ENCODE assay signal across 1 cellular context in the genomic region with DNA sequence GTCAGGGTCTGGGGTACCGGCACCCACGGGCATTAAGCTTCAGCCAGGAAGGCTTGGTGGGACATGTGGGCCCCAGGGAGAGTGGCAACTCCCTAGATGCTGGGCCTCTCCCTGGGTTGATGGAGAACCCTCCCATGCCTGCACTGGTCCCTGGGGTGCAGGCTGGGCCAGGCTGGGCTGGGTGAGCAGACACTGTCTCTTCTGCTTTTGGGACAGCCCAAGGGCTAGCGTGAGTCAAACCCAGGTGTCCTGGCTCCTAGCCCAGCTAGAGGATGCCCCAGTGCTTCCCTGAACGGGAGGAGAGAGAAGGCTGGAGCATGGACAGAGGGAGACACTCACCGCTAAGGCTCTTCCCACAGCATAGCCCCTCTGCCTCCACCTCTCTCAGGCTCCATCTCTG.
TF ChIP-seq lines count a peak whose summit lies in the region.

No MANE protein-coding gene starts in this region.

TF ChIP-seq in H1, 55 proteins besides CTCF, POLR2A, EP300 and RAD21:
- TF ChIP-seq RFX5 (IDR thresholded peaks at IDR 0.05; ENCODE audit: borderline replicate concordance, low read depth, low read length) (no peak), KDM5A (IDR thresholded peaks at IDR 0.05; ENCODE audit: low read length) (no peak), YY1 (IDR thresholded peaks at IDR 0.05; ENCODE audit: low read depth, low read length) (no peak), TAF7 (optimal IDR thresholded peaks at IDR 0.05; ENCODE audit: borderline replicate concordance, low read depth, low read length) (no peak), TEAD4 (IDR thresholded peaks at IDR 0.05; ENCODE audit: low read depth, low read length) (no peak), KDM1A (IDR thresholded peaks at IDR 0.05; ENCODE audit: borderline replicate concordance, low read length) (no peak), TBP (IDR thresholded peaks at IDR 0.05; ENCODE audit: low read depth, low read length) (no peak), CEBPB (IDR thresholded peaks at IDR 0.05; ENCODE audit: low read depth, low read length) (no peak), ASH2L (IDR thresholded peaks at IDR 0.05; ENCODE audit: low read length) (no peak), SUZ12 (IDR thresholded peaks at IDR 0.05; ENCODE audit: low read length) (no peak), JUND (IDR thresholded peaks at IDR 0.05; ENCODE audit: low read length) (no peak), SP2 (IDR thresholded peaks at IDR 0.05; ENCODE audit: low read length) (no peak), TAF1 (IDR thresholded peaks at IDR 0.05; ENCODE audit: low read depth, low read length) (no peak), BACH1 (IDR thresholded peaks at IDR 0.05; ENCODE audit: low read length) (no peak), NANOG (IDR thresholded peaks at IDR 0.05; ENCODE audit: insufficient read depth, low read depth, low read length, poor library complexity, severe bottlenecking) (no peak), NRF1 (IDR thresholded peaks at IDR 0.05; ENCODE audit: low read depth, low read length) (no peak)
- TF ChIP-seq, protein P1, sequence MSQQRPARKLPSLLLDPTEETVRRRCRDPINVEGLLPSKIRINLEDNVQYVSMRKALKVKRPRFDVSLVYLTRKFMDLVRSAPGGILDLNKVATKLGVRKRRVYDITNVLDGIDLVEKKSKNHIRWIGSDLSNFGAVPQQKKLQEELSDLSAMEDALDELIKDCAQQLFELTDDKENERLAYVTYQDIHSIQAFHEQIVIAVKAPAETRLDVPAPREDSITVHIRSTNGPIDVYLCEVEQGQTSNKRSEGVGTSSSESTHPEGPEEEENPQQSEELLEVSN (IDR thresholded peaks at IDR 0.05), result no peak
TF ChIP-seq in H1: peak in this region for 0.
